In the genomic region with DNA sequence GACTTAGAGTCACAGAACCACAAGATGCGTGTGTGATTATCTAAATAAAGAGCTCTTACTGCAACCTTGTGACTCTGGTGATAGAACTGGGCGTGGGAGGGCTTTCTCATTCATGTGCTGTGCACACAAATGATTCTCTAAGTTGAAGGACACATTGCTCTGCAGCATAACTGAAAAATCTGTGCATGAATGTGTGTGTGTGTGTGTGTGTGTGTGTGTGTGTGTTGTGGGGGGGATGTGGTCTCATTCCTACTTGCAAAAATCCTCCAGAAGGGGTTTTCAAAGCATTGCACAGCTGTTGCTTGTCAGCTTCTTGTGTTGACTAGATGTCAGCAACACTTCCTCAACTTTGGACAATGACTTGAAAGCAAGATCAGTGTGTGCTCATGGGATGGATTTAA, we compare ENCODE assay signal across 13 cellular contexts. TPM values are rescaled to one million over a fixed set of nuclear protein-coding genes. Genes with fewer than 3 reads are reported as not detected.
DNase-seq lines count a peak whose midpoint lies in the region; ATAC-seq and TF ChIP-seq lines count a peak whose summit lies in the region.
"Had no signal": no experiment of that assay in that cellular context is flagged by ENCODE, and none has a peak within 500 bp of the region (broad histone marks: within the 10 kb centered on the region; RNA-seq: fewer than 3 reads in every experiment).

No MANE protein-coding gene starts in this region.

- 57% methylated on average over 2 of the region's 2 CpGs for WGBS in esophagus muscularis mucosa

- H3K9me3 ChIP-seq in esophagus muscularis mucosa = no peaks in the 10 kb centered on the region
- H3K9me3 ChIP-seq: thoracic aorta had no signal

- TF ChIP-seq CTCF in esophagus muscularis mucosa (IDR thresholded peaks at IDR 0.05) = no peak

- no peak for TF ChIP-seq EP300 in esophagus muscularis mucosa (IDR thresholded peaks at IDR 0.05)

- no peak for ATAC-seq in stimulated activated memory B cell treated with anti-CD40 and anti-IgM and Interleukin-4, amounts not matched to agents 10 μg/mL and 1 μg/mL and 100 μg/mL, for 72 hours
- ATAC-seq in HG02763 (IDR thresholded peaks at IDR 0.05; ENCODE audit: unreplicated experiment) = no peak
- ATAC-seq in HG02623 (IDR thresholded peaks at IDR 0.05; ENCODE audit: unreplicated experiment) = no peak

- H3K36me3 Mint-ChIP-seq in IgD-negative memory B cell = no peaks in the 10 kb centered on the region
- peaks cover 12% of the 10 kb centered on the region for H3K36me3 Mint-ChIP-seq in stimulated activated memory B cell treated with anti-CD40 and anti-IgM and Interleukin-4, amounts not matched to agents 10 μg/mL and 1 μg/mL and 100 μg/mL, for 72 hours

- no peaks in the 10 kb centered on the region for H3K27me3 Mint-ChIP-seq in IgD-negative memory B cell
- H3K27me3 Mint-ChIP-seq in stimulated activated memory B cell treated with anti-CD40 and anti-IgM and Interleukin-4, amounts not matched to agents 10 μg/mL and 1 μg/mL and 100 μg/mL, for 72 hours = no peaks in the 10 kb centered on the region

- no peaks in the 10 kb centered on the region for H3K9me3 Mint-ChIP-seq in IgD-negative memory B cell
- H3K9me3 Mint-ChIP-seq in stimulated activated memory B cell treated with anti-CD40 and anti-IgM and Interleukin-4, amounts not matched to agents 10 μg/mL and 1 μg/mL and 100 μg/mL, for 72 hours = no peaks in the 10 kb centered on the region
- H3K9me3 Mint-ChIP-seq: activated T-cell treated with anti-CD3 and anti-CD28 coated beads, Interleukin-2, amount 50 U/mL, for 72 hours had no signal

- no peaks in the 10 kb centered on the region for H3K27me3 ChIP-seq in esophagus muscularis mucosa

- peak; percentile 20 for DNase-seq in activated CD4-positive, alpha-beta T cell treated with anti-CD3 and anti-CD28 coated beads for 48 hours
- DNase-seq in activated CD4-positive, alpha-beta T cell treated with anti-CD3 and anti-CD28 coated beads for 4 hours = no peak
- DNase-seq in esophagus muscularis mucosa (ENCODE audit: extremely low spot score) = no peak
- no peak for DNase-seq in NCI-H526 treated with DMSO at 0.1 percent for 48 hours (lab: John Stamatoyannopoulos, UW)
- DNase-seq: mesendoderm, NCI-H1436, SIG-M5 had no signal

- no peak for TF ChIP-seq POLR2A in esophagus muscularis mucosa (IDR thresholded peaks at IDR 0.05; ENCODE audit: low read depth)

- peak overlapping the region in 1 of 4 donors; percentile 9 for H3K4me3 Mint-ChIP-seq in IgD-negative memory B cell
- peak overlapping the region; percentile 18 for H3K4me3 Mint-ChIP-seq in stimulated activated memory B cell treated with anti-CD40 and anti-IgM and Interleukin-4, amounts not matched to agents 10 μg/mL and 1 μg/mL and 100 μg/mL, for 72 hours
- H3K4me3 Mint-ChIP-seq: activated T-cell treated with anti-CD3 and anti-CD28 coated beads, Interleukin-2, amount 50 U/mL, for 72 hours had no signal

- peak overlapping the region; percentile 60 to 70 (median 64) for H3K27ac ChIP-seq in esophagus muscularis mucosa (replicated peaks in 1 of 4)

- no peak overlapping the region for H3K4me3 ChIP-seq in esophagus muscularis mucosa

- no peaks in the 10 kb centered on the region for H3K36me3 ChIP-seq in esophagus muscularis mucosa
- H3K36me3 ChIP-seq: thoracic aorta had no signal

- intact Hi-C loops in esophagus muscularis mucosa (cut with DNase I) = no loop called here

- H3K27ac Mint-ChIP-seq in IgD-negative memory B cell = peak overlapping the region; percentile 8 to 63 (median 39)
- peak overlapping the region; percentile 62 for H3K27ac Mint-ChIP-seq in stimulated activated memory B cell treated with anti-CD40 and anti-IgM and Interleukin-4, amounts not matched to agents 10 μg/mL and 1 μg/mL and 100 μg/mL, for 72 hours

- H3K4me1 ChIP-seq in esophagus muscularis mucosa = peaks cover 78 to 91% (median 86%) of the 10 kb centered on the region in 4 donors

- H3K4me1 Mint-ChIP-seq in IgD-negative memory B cell = peaks cover 61 to 82% (median 78%) of the 10 kb centered on the region in 3 donors
- H3K4me1 Mint-ChIP-seq in stimulated activated memory B cell treated with anti-CD40 and anti-IgM and Interleukin-4, amounts not matched to agents 10 μg/mL and 1 μg/mL and 100 μg/mL, for 72 hours = peaks cover 93% of the 10 kb centered on the region

RNA-seq across cellular contexts. Expression of a gene that starts 22.4 kb away (rescaled TPM):
- polyA plus RNA-seq in IgD-negative memory B cell = 7.6 TPM
- 10 to 100 TPM; 42.7 to 66.0 (median 53.1) TPM for total RNA-seq in esophagus muscularis mucosa
